ENCODE assay signal across 1 cellular context in genomic region chr4:165207431-165208321, GRCh38.
A peak's percentile ranks its signal among the peaks of the same experiment; 100 is the strongest.
TF ChIP-seq lines count a peak whose summit lies in the region.

Gene KLHL2 (plus strand): TSS chr4:165207561. CDS start chr4:165207877, 316 bp downstream.

TF ChIP-seq in K562, 482 proteins besides CTCF, POLR2A, EP300 and RAD21 (continued from another document and continues in another):
- no peak for TF ChIP-seq ZMIZ1 (IDR thresholded peaks at IDR 0.05; ENCODE audit: low read depth in 2 of 2, low read length in 2 of 2)
- TF ChIP-seq ZNF184 (CRISPR knock-in tag; IDR thresholded peaks at IDR 0.05): no peak
- no peak for TF ChIP-seq ARID2 (IDR thresholded peaks at IDR 0.05)
- TF ChIP-seq HMGN3 (IDR thresholded peaks at IDR 0.05; ENCODE audit: borderline replicate concordance, extremely low read depth, insufficient read length, low read depth, low read length): no peak
- TF ChIP-seq CXXC5 (CRISPR knock-in tag; IDR thresholded peaks at IDR 0.05): peak; percentile 91
- TF ChIP-seq UBTF (IDR thresholded peaks at IDR 0.05; ENCODE audit: borderline replicate concordance in 1 of 2, low read depth in 2 of 2, low read length in 2 of 2): peak in 1 of 2 experiments; percentile 40; a peak in 1 of 4 replicates
- TF ChIP-seq CBX8 (IDR thresholded peaks at IDR 0.05; ENCODE audit: borderline replicate concordance, extremely low read depth, low read depth, low read length, poor library complexity, severe bottlenecking): no peak
- no peak for TF ChIP-seq CHAMP1 (IDR thresholded peaks at IDR 0.05)
- no peak for TF ChIP-seq GATA2 (CRISPR knock-in tag; IDR thresholded peaks at IDR 0.05)
- no peak for TF ChIP-seq PHB (CRISPR knock-in tag; IDR thresholded peaks at IDR 0.05)
- no peak for TF ChIP-seq ZBTB9 (CRISPR knock-in tag; IDR thresholded peaks at IDR 0.05)
- no peak for TF ChIP-seq ZFP1 (CRISPR knock-in tag; IDR thresholded peaks at IDR 0.05)
- peak; percentile 67 for TF ChIP-seq RBFOX2 (IDR thresholded peaks at IDR 0.05; ENCODE audit: low read depth, low read length)
- peak in 1 of 2 experiments; percentile 62 for TF ChIP-seq E2F6 (IDR thresholded peaks at IDR 0.05; ENCODE audit: borderline replicate concordance in 1 of 2, extremely low read depth in 1 of 2, insufficient read depth in 1 of 2, insufficient read length in 1 of 2, low read depth in 1 of 2, low read length in 1 of 2, poor library complexity in 1 of 2, severe bottlenecking in 1 of 2)
- TF ChIP-seq MTA2 (IDR thresholded peaks at IDR 0.05; ENCODE audit: low read depth): no peak
- no peak for TF ChIP-seq GTF2A2 (tag; IDR thresholded peaks at IDR 0.05)
- TF ChIP-seq ZNF124 (CRISPR knock-in tag; IDR thresholded peaks at IDR 0.05): no peak
- no peak for TF ChIP-seq SMARCA4 (IDR thresholded peaks at IDR 0.05)
- TF ChIP-seq BHLHE40 (IDR thresholded peaks at IDR 0.05; ENCODE audit: low read length): 0 out of 2 replicates have a peak, but pooled peaks have one; percentile 21
- no peak for TF ChIP-seq ZNF436 (CRISPR knock-in tag; IDR thresholded peaks at IDR 0.05)
- TF ChIP-seq DNMT1 (IDR thresholded peaks at IDR 0.05): no peak
- no peak for TF ChIP-seq CBX3 (IDR thresholded peaks at IDR 0.05; ENCODE audit: borderline replicate concordance in 1 of 2, low read length in 2 of 2)
- no peak for TF ChIP-seq ZNF165 (CRISPR knock-in tag; IDR thresholded peaks at IDR 0.05; ENCODE audit: borderline replicate concordance)
- 0 out of 2 replicates have a peak, but pooled peaks have one; percentile 5 for TF ChIP-seq ARID4B (CRISPR knock-in tag; IDR thresholded peaks at IDR 0.05)
- peak; percentile 83; the same call in 1 of the 2 replicates for TF ChIP-seq ELF2 (CRISPR knock-in tag; IDR thresholded peaks at IDR 0.05)
- no peak for TF ChIP-seq DPF2 (IDR thresholded peaks at IDR 0.05)
- TF ChIP-seq ZNF316 (IDR thresholded peaks at IDR 0.05): no peak
- no peak for TF ChIP-seq THAP12 (CRISPR knock-in tag; IDR thresholded peaks at IDR 0.05)
- no peak for TF ChIP-seq EWSR1 (IDR thresholded peaks at IDR 0.05; ENCODE audit: borderline replicate concordance, low read depth, partially characterized antibody)
- TF ChIP-seq GATAD2B (IDR thresholded peaks at IDR 0.05; ENCODE audit: borderline replicate concordance): 0 out of 2 replicates have a peak, but pooled peaks have one; percentile 76
- TF ChIP-seq RB1 (IDR thresholded peaks at IDR 0.05; ENCODE audit: low read depth): peak; percentile 60; the same call in 1 of the 2 replicates
- no peak for TF ChIP-seq TEAD2 (tag; IDR thresholded peaks at IDR 0.05)
- no peak for TF ChIP-seq PBX2 (CRISPR knock-in tag; IDR thresholded peaks at IDR 0.05; ENCODE audit: low read depth)
- no peak for TF ChIP-seq PBX2 (tag; conservative IDR thresholded peaks at IDR 0.05; ENCODE audit: low read depth)
- TF ChIP-seq CREM (IDR thresholded peaks at IDR 0.05; ENCODE audit: low read depth): peak; percentile 92
- TF ChIP-seq NRF1 (conservative IDR thresholded peaks at IDR 0.05 in 1 of 2, IDR thresholded peaks at IDR 0.05 in 1 of 2): peak in 1 of 2 experiments; percentile 41; a peak in 2 of 4 replicates
- TF ChIP-seq GABPA (tag; conservative IDR thresholded peaks at IDR 0.05; ENCODE audit: low read depth): peak; percentile 77
- TF ChIP-seq ZFX (CRISPR knock-in tag; IDR thresholded peaks at IDR 0.05): peak; percentile 44
- no peak for TF ChIP-seq COPS2 (conservative IDR thresholded peaks at IDR 0.05)
- TF ChIP-seq ZNF75A (CRISPR knock-in tag; IDR thresholded peaks at IDR 0.05): no peak
